8 cellular contexts compared by ENCODE assay signal in genomic region chr6:4776493-4776966, GRCh38. TPM values are rescaled to one million over a fixed set of nuclear protein-coding genes. Genes with fewer than 3 reads are reported as not detected.
A peak's percentile ranks its signal among the peaks of the same experiment; 100 is the strongest.
DNase-seq lines count a peak whose midpoint lies in the region; ATAC-seq and TF ChIP-seq lines count a peak whose summit lies in the region.

No MANE protein-coding gene starts in this region.

- in situ Hi-C loops in GM18951 (cut with MboI; ENCODE audit: low sequenced_read_pairs, unreplicated experiment), result no loop called here

- DNase-seq in foreskin fibroblast, result no peak
- no peak for DNase-seq in prostate gland (ENCODE audit: low spot score)
- DNase-seq in NCI-H2029 treated with DMSO at 0.1 percent for 48 hours (lab: John Stamatoyannopoulos, UW), result no peak
- DNase-seq in amniotic stem cell (lab: John Stamatoyannopoulos, UW), result no peak

- H3K4me3 ChIP-seq in WI38 (ENCODE audit: low read depth, low read length) (peak overlapping the region; percentile 66), foreskin fibroblast (ENCODE audit: low read depth in 1 of 2, low read length in 2 of 2) (peak overlapping the region; percentile 63 to 80), prostate gland (peak overlapping the region; percentile 71 to 76)

- no peaks in the 10 kb centered on the region for H3K9me3 ChIP-seq in prostate gland

- no peaks in the 10 kb centered on the region for H3K36me3 ChIP-seq in prostate gland

- H3K4me1 ChIP-seq in prostate gland (replicated peaks), result no peaks in the 10 kb centered on the region

- H3K27ac ChIP-seq in C4-2B (peak overlapping the region; percentile 88), prostate gland (peak overlapping the region; percentile 63 to 71)

- TF ChIP-seq CTCF in C4-2B (conservative IDR thresholded peaks at IDR 0.05) (no peak), WI38 (IDR thresholded peaks at IDR 0.05; ENCODE audit: low read depth, low read length) (no peak), foreskin fibroblast (IDR thresholded peaks at IDR 0.05; ENCODE audit: low read depth, low read length) (no peak), prostate gland (IDR thresholded peaks at IDR 0.05) (no peak)

- intact Hi-C loops in prostate gland (cut with DNase I), result loop anchor here (10.0 kb wide), 2 partner anchors 228 to 422 kb away; partner anchors contain the start of gene RPP40

- ATAC-seq in HG03342 (IDR thresholded peaks at IDR 0.05; ENCODE audit: unreplicated experiment), result peak; percentile 6

- TF ChIP-seq POLR2A in GM18951 (IDR thresholded peaks at IDR 0.05; ENCODE audit: extremely low read depth, insufficient read depth, insufficient read length) (peak; percentile 29), prostate gland (IDR thresholded peaks at IDR 0.05) (no peak)

- no peaks in the 10 kb centered on the region for H3K27me3 ChIP-seq in prostate gland (replicated peaks; ENCODE audit: insufficient read depth)

- WGBS in prostate gland, result 0% methylated on average over 20 of the region's 77 CpGs

RNA-seq across cellular contexts. Expression of gene CDYL, which starts 0.3 kb away (rescaled TPM):
- 10 to 100 TPM; 28.1 to 54.5 TPM for total RNA-seq in prostate gland
